In genomic region chr3:140438736-140439505, GRCh38 we compare ENCODE assay signal across 23 cellular contexts.
DNase-seq lines count a peak whose midpoint lies in the region; ATAC-seq, FAIRE-seq and TF ChIP-seq lines count a peak whose summit lies in the region.
"Had no signal": no experiment of that assay in that cellular context is flagged by ENCODE, and none has a peak within 500 bp of the region (broad histone marks: within the 10 kb centered on the region; RNA-seq: fewer than 3 reads in every experiment).

No MANE protein-coding gene starts in this region.

- H4K20me1 ChIP-seq in neural progenitor cell (ENCODE audit: low read depth), result no peaks in the 10 kb centered on the region
- H4K20me1 ChIP-seq: BLaER1 treated with 17β-estradiol and CSF1 and Interleukin-3, amounts not matched to agents 10 nM and 100 nM had no signal

- peak; percentile 35 for FAIRE-seq in urothelium cell line (lab: Jason Lieb, UNC)
- FAIRE-seq: A549, GM12892, HTR-8/SVneo, K562 had no signal

- H3K9me3 Mint-ChIP-seq in neural progenitor cell, result no peaks in the 10 kb centered on the region
- H3K9me3 Mint-ChIP-seq in effector memory CD8-positive, alpha-beta T cell, result no peaks in the 10 kb centered on the region
- H3K9me3 Mint-ChIP-seq in T-cell, result no peaks in the 10 kb centered on the region

- H3K4me1 Mint-ChIP-seq in neural progenitor cell (peaks cover 6% of the 10 kb centered on the region), T-cell (no peaks in the 10 kb centered on the region)
- no peaks in the 10 kb centered on the region for H3K4me1 Mint-ChIP-seq in effector memory CD8-positive, alpha-beta T cell (ENCODE audit: low read depth in 2 of 2)

- ATAC-seq in effector memory CD8-positive, alpha-beta T cell (replicated peaks), result no peak
- no peak for ATAC-seq in T-cell (replicated peaks in 1 of 4)
- ATAC-seq: A549, K562 had no signal

- no peaks in the 10 kb centered on the region for H3K27me3 ChIP-seq in neural progenitor cell
- H3K27me3 ChIP-seq: BLaER1 treated with 17β-estradiol and CSF1 and Interleukin-3, amounts not matched to agents 10 nM and 100 nM had no signal

- H3K36me3 Mint-ChIP-seq in neural progenitor cell (no peaks in the 10 kb centered on the region), T-cell (no peaks in the 10 kb centered on the region)
- H3K36me3 Mint-ChIP-seq in effector memory CD8-positive, alpha-beta T cell (ENCODE audit: insufficient read depth), result peaks cover 5% of the 10 kb centered on the region
- H3K36me3 Mint-ChIP-seq: CD4-positive, alpha-beta memory T cell had no signal

- H3K4me3 Mint-ChIP-seq in neural progenitor cell (no peak overlapping the region), T-cell (no peak overlapping the region)
- H3K4me3 Mint-ChIP-seq in effector memory CD8-positive, alpha-beta T cell, result no peak overlapping the region
- H3K4me3 Mint-ChIP-seq: CD4-positive, alpha-beta memory T cell had no signal

- no peaks in the 10 kb centered on the region for H3F3A ChIP-seq in neural progenitor cell (ENCODE audit: low read depth)

- no peak for TF ChIP-seq CTCF in LNCaP clone FGC (IDR thresholded peaks at IDR 0.05; ENCODE audit: control insufficient read depth, extremely low read depth, insufficient read depth)
- no peak for TF ChIP-seq CTCF in neural progenitor cell (IDR thresholded peaks at IDR 0.05)
- TF ChIP-seq CTCF in foreskin fibroblast (IDR thresholded peaks at IDR 0.05; ENCODE audit: low read depth, low read length), result no peak

- no peak overlapping the region for H3K27ac ChIP-seq in neural progenitor cell
- H3K27ac ChIP-seq: A549; BLaER1 treated with 17β-estradiol and CSF1 and Interleukin-3, amounts not matched to agents 10 nM and 100 nM had no signal

- CTCF ChIA-PET in T-cell (lab: Charles Lee), result no interaction called here

- no peak overlapping the region for H3K4me3 ChIP-seq in LNCaP clone FGC (ENCODE audit: low read depth, low read length)
- H3K4me3 ChIP-seq in neural progenitor cell, result no peak overlapping the region
- H3K4me3 ChIP-seq in foreskin fibroblast (ENCODE audit: low read depth in 1 of 2, low read length in 2 of 2), result no peak overlapping the region
- H3K4me3 ChIP-seq: A549; BLaER1 treated with 17β-estradiol and CSF1 and Interleukin-3, amounts not matched to agents 10 nM and 100 nM; K562 had no signal

- no peak overlapping the region for H3K4me2 ChIP-seq in neural progenitor cell
- H3K4me2 ChIP-seq: A549; BLaER1 treated with 17β-estradiol and CSF1 and Interleukin-3, amounts not matched to agents 10 nM and 100 nM had no signal

- no peaks in the 10 kb centered on the region for H3K4me1 ChIP-seq in neural progenitor cell
- H3K4me1 ChIP-seq: BLaER1 treated with 17β-estradiol and CSF1 and Interleukin-3, amounts not matched to agents 10 nM and 100 nM had no signal

- no peaks in the 10 kb centered on the region for H3K79me2 ChIP-seq in neural progenitor cell (ENCODE audit: low read depth)

- H3K36me3 ChIP-seq in neural progenitor cell, result no peaks in the 10 kb centered on the region
- H3K36me3 ChIP-seq: BLaER1 treated with 17β-estradiol and CSF1 and Interleukin-3, amounts not matched to agents 10 nM and 100 nM had no signal

- POLR2A ChIA-PET in T-cell (lab: Charles Lee), result interaction anchor here in 1 of 2 donors (0.6 kb wide), 1 partner anchor 1755 kb away, joined by 3 read pairs; no protein-coding TSS in a partner anchor

- H3K27ac Mint-ChIP-seq in neural progenitor cell (peak overlapping the region; percentile 2), T-cell (no peak overlapping the region)
- no peak overlapping the region for H3K27ac Mint-ChIP-seq in effector memory CD8-positive, alpha-beta T cell
- H3K27ac Mint-ChIP-seq: CD4-positive, alpha-beta memory T cell had no signal

- no peaks in the 10 kb centered on the region for H3K9me3 ChIP-seq in neural progenitor cell (ENCODE audit: low read depth)
- H3K9me3 ChIP-seq: A549; BLaER1 treated with 17β-estradiol and CSF1 and Interleukin-3, amounts not matched to agents 10 nM and 100 nM had no signal

- H2AFZ ChIP-seq in neural progenitor cell (replicated peaks), result no peak overlapping the region

- H3K27me3 Mint-ChIP-seq in neural progenitor cell (ENCODE audit: insufficient read depth, low read depth), result peaks cover 7% of the 10 kb centered on the region
- peaks cover 8 to 21% of the 10 kb centered on the region in 2 donors for H3K27me3 Mint-ChIP-seq in effector memory CD8-positive, alpha-beta T cell
- peaks cover 6 to 24% of the 10 kb centered on the region in 2 donors for H3K27me3 Mint-ChIP-seq in T-cell

- no peak overlapping the region for H3K9ac ChIP-seq in neural progenitor cell
- H3K9ac ChIP-seq: BLaER1 treated with 17β-estradiol and CSF1 and Interleukin-3, amounts not matched to agents 10 nM and 100 nM had no signal

- DNase-seq in LNCaP clone FGC (ENCODE audit: low read depth) (peak; percentile 10), NCI-H446 treated with DMSO at 0.1 percent for 48 hours (lab: John Stamatoyannopoulos, UW) (peak; percentile 78), neural progenitor cell (ENCODE audit: low spot score) (no peak), urothelium cell line (ENCODE audit: low spot score) (no peak), foreskin fibroblast (no peak), T-cell (no peak)
- DNase-seq in effector memory CD8-positive, alpha-beta T cell, result no peak
- DNase-seq: AML-193; CD4-positive, alpha-beta memory T cell; COR-L47; GF-D8; H7; Kasumi-1; MM.1S; NCI-H2029; NCI-H526 treated with DMSO at 0.1 percent for 48 hours; Right ventricle myocardium superior; RPMI8226 had no signal

Comparison
In these comparisons a context has a peak if more than half of its experiments do, and no peak if none do; other contexts are left out.
1. DNase-seq: peak in LNCaP clone FGC (single experiment) and NCI-H446 treated with DMSO at 0.1 percent for 48 hours (single experiment); none in neural progenitor cell (single experiment), urothelium cell line (single experiment), foreskin fibroblast (0 of 2), effector memory CD8-positive, alpha-beta T cell (0 of 3) and T-cell (0 of 34).